In genomic region chr7:66558660-66559465, GRCh38 we compare ENCODE assay signal across 14 cellular contexts.
DNase-seq lines count a peak whose midpoint lies in the region; FAIRE-seq and TF ChIP-seq lines count a peak whose summit lies in the region.
"Had no signal": no experiment of that assay in that cellular context is flagged by ENCODE, and none has a peak within 500 bp of the region (broad histone marks: within the 10 kb centered on the region; RNA-seq: fewer than 3 reads in every experiment).

No MANE protein-coding gene starts in this region.

- no peaks in the 10 kb centered on the region for H3K27me3 ChIP-seq in adipocyte (replicated peaks; ENCODE audit: control insufficient read depth, insufficient read depth, low read length)

- no peak for FAIRE-seq in H54 (lab: Jason Lieb, UNC)
- FAIRE-seq: G401.6, TTC549 had no signal

- peak overlapping the region; percentile 25 for H3K9ac ChIP-seq in adipocyte (ENCODE audit: low read length)

- no peak overlapping the region for H3K4me3 ChIP-seq in adipocyte (ENCODE audit: low read length)

- TF ChIP-seq POLR2A in H54 (IDR thresholded peaks at IDR 0.05; ENCODE audit: low read depth, low read length) = no peak

- DNase-seq in 8988T (peak; percentile 62), H54 (ENCODE audit: insufficient read length, low spot score) (peak; percentile 55), adipocyte (ENCODE audit: low read depth) (no peak), islet precursor cell (peak; percentile 67), NCI-H2227 (lab: John Stamatoyannopoulos, UW; ENCODE audit: unreplicated experiment) (no peak), HCEC 1CT (no peak), NCI-H128 (lab: John Stamatoyannopoulos, UW; ENCODE audit: unreplicated experiment) (no peak), SKM-1 treated with dmso at 0.1 percent for 144 hours (lab: John Stamatoyannopoulos, UW; ENCODE audit: unreplicated experiment) (no peak)
- DNase-seq: amniotic stem cell; NCI-H226; stimulated activated CD4-positive, alpha-beta T cell treated with anti-CD3 and anti-CD28 coated beads, Interleukin-4, amount 100 ng/mL, for 24 hours; stimulated activated naive CD8-positive, alpha-beta T cell treated with anti-CD3 and anti-CD28 coated beads, Interleukin-15, amount 100 ng/mL, for 72 hours had no signal

- H3K4me1 ChIP-seq in adipocyte (ENCODE audit: control insufficient read depth, insufficient read depth, low read length) = peaks cover 19% of the 10 kb centered on the region

- H3K9me3 ChIP-seq in adipocyte (ENCODE audit: control insufficient read depth, low read length) = no peaks in the 10 kb centered on the region

- peaks cover 54% of the 10 kb centered on the region for H3K36me3 ChIP-seq in adipocyte (ENCODE audit: control insufficient read depth, insufficient read depth, low read length, severe bottlenecking)

Comparison
In these comparisons a context has a peak if more than half of its experiments do, and no peak if none do; other contexts are left out.
1. DNase-seq: peak in 8988T (single experiment), H54 (single experiment) and islet precursor cell (single experiment); none in adipocyte (single experiment), NCI-H2227 (single experiment), HCEC 1CT (single experiment), NCI-H128 (single experiment) and SKM-1 treated with dmso at 0.1 percent for 144 hours (single experiment).